Comparison of ENCODE assay signal across 8 cellular contexts in the genomic region with DNA sequence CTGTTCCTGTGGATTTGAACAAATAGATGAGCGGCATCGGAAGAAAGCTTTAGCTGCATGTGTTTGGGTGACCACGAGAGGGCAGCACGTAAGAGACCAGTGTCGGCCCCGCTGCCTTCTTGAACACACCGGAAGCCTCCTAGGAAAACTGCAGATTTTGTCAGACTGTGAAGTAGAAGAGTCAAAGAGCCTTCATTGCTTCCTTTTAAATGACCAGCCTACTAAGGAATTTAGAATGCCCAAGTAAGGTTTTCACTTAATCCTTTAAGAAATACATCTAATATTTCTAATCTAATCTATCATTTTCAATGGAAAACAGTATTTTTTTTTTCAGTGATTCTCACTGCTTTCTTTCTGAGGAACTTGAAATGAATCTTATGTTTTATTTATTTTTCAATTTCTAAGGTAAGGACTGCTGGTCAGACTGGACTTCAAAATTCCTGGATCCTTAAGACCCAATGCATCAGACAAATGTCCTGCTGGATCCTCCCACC. TPM values are rescaled to one million over a fixed set of nuclear protein-coding genes. Genes with fewer than 3 reads are reported as not detected.
DNase-seq lines count a peak whose midpoint lies in the region; ATAC-seq, FAIRE-seq and TF ChIP-seq lines count a peak whose summit lies in the region.

No MANE protein-coding gene starts in this region.

- H3K4me1 ChIP-seq in fibroblast of lung (ENCODE audit: control insufficient read depth, extremely low read depth, insufficient read depth, low read length): no peaks in the 10 kb centered on the region

- peaks cover 4% of the 10 kb centered on the region for H3K4me1 Mint-ChIP-seq in nephron

- H3K36me3 ChIP-seq in fibroblast of lung (ENCODE audit: control insufficient read depth, insufficient read depth, low read length): no peaks in the 10 kb centered on the region

- no peak overlapping the region for H3K4me2 ChIP-seq in fibroblast of lung (ENCODE audit: extremely low read depth, insufficient read depth, low read length)

- H3K27ac ChIP-seq in fibroblast of lung (ENCODE audit: insufficient read depth, low read length): no peak overlapping the region

- no peak overlapping the region for H2AFZ ChIP-seq in fibroblast of lung (ENCODE audit: low read length)

- peak; percentile 50 for DNase-seq in GM18507 (ENCODE audit: extremely low spot score, insufficient read length, low read depth)
- peak; percentile 16 for DNase-seq in KG1 (lab: John Stamatoyannopoulos, UW)
- peak; percentile 81 for DNase-seq in OCI-M1 (lab: John Stamatoyannopoulos, UW)
- DNase-seq in activated T-cell treated with anti-CD3 and anti-CD28 coated beads, Interleukin-2, amount 50 U/mL, for 1 hour: peak; percentile 63
- DNase-seq in fibroblast of lung (ENCODE audit: low read depth in 2 of 2): peak; percentile 69 to 71
- peak; percentile 73 for DNase-seq in stimulated activated naive CD8-positive, alpha-beta T cell treated with anti-CD3 and anti-CD28 coated beads, Interleukin-15, Interleukin-2, amounts not matched to agents 100 U/mL and 50 U/mL, for 24 hours
- no peak for DNase-seq in T1000 (lab: John Stamatoyannopoulos, UW)

- no peak overlapping the region for H3K4me3 Mint-ChIP-seq in nephron

- no peak overlapping the region for H3K9ac ChIP-seq in fibroblast of lung (ENCODE audit: insufficient read depth, low read length)

- ATAC-seq in stimulated activated naive CD8-positive, alpha-beta T cell treated with anti-CD3 and anti-CD28 coated beads, Interleukin-15, Interleukin-2, amounts not matched to agents 100 U/mL and 50 U/mL, for 24 hours: peak; percentile 77

- no peaks in the 10 kb centered on the region for H4K20me1 ChIP-seq in fibroblast of lung (ENCODE audit: control insufficient read depth, extremely low read depth, insufficient read depth, low read length)

- H3K9me3 Mint-ChIP-seq in nephron: no peaks in the 10 kb centered on the region

- FAIRE-seq in GM18507 (lab: Jason Lieb, UNC): peak; percentile 89

- H3K9me3 ChIP-seq in fibroblast of lung (ENCODE audit: control insufficient read depth, insufficient read depth, low read depth, low read length): no peaks in the 10 kb centered on the region

- H3K36me3 Mint-ChIP-seq in nephron (ENCODE audit: low read depth): no peaks in the 10 kb centered on the region

- H3K27ac Mint-ChIP-seq in nephron: no peak overlapping the region

- TF ChIP-seq CTCF in fibroblast of lung (conservative IDR thresholded peaks at IDR 0.05 in 1 of 2, IDR thresholded peaks at IDR 0.05 in 1 of 2; ENCODE audit: low read depth in 1 of 2, low read length in 2 of 2): peak; percentile 85 to 97
- TF ChIP-seq CTCF in nephron (IDR thresholded peaks at IDR 0.05; ENCODE audit: unreplicated experiment in 3 of 3): peak; percentile 74 to 87 (median 77)

- H3K4me3 ChIP-seq in fibroblast of lung (replicated peaks in 1 of 4; ENCODE audit: control extremely low read depth in 1 of 4, insufficient read depth in 1 of 4, low read depth in 3 of 4, low read length in 4 of 4): no peak overlapping the region

- peaks cover under 1% of the 10 kb centered on the region for H3K27me3 ChIP-seq in fibroblast of lung (ENCODE audit: control insufficient read depth, insufficient read depth, low read length)

- H3K79me2 ChIP-seq in fibroblast of lung (ENCODE audit: control insufficient read depth, insufficient read depth, low read length): no peaks in the 10 kb centered on the region

- H3K27me3 Mint-ChIP-seq in nephron (ENCODE audit: low read depth): peaks cover 51% of the 10 kb centered on the region

RNA-seq across cellular contexts. Expression of a gene that starts 55.4 kb away (rescaled TPM):
- total RNA-seq in fibroblast of lung: 14.4 and 16.3 TPM in 2 replicates
- polyA plus RNA-seq in fibroblast of lung: 12.5 and 13.4 TPM in 2 replicates
- polyA plus RNA-seq in fibroblast of lung (2012): 31.0 and 31.2 TPM in 2 replicates
- 1.6 and 6.0 TPM in 2 replicates for polyA minus RNA-seq in fibroblast of lung (ENCODE audit: low replicate concordance)
